In genomic region chr1:75908717-75909152, GRCh38 we compare ENCODE assay signal across 8 cellular contexts. TPM values are rescaled to one million over a fixed set of nuclear protein-coding genes. Genes with fewer than 3 reads are reported as not detected.
A peak's percentile ranks its signal among the peaks of the same experiment; 100 is the strongest.
DNase-seq lines count a peak whose midpoint lies in the region; ATAC-seq and TF ChIP-seq lines count a peak whose summit lies in the region.

No MANE protein-coding gene starts in this region.

- peak; percentile 65 to 66 for DNase-seq in cardiac muscle cell (ENCODE audit: low read depth in 1 of 2, low spot score in 1 of 2)
- no peak for DNase-seq in Right ventricle myocardium superior
- DNase-seq in NOMO-1 treated with dmso at 0.1 percent for 144 hours (lab: John Stamatoyannopoulos, UW; ENCODE audit: unreplicated experiment), result peak; percentile 33
- DNase-seq in fibroblast of gingiva (ENCODE audit: low read depth), result peak; percentile 46
- peak; percentile 15 for DNase-seq in testis
- DNase-seq in activated CD4-positive, alpha-beta T cell treated with anti-CD3 and anti-CD28 coated beads, Interleukin-2, amount 50 U/mL, for 48 hours, result no peak

- no peak for TF ChIP-seq POLR2A in testis (IDR thresholded peaks at IDR 0.05)

- no peak overlapping the region for H3K27ac ChIP-seq in cardiac muscle cell
- no peak overlapping the region for H3K27ac ChIP-seq in testis

- H3K36me3 ChIP-seq in cardiac muscle cell, result no peaks in the 10 kb centered on the region
- no peaks in the 10 kb centered on the region for H3K36me3 ChIP-seq in testis (ENCODE audit: low read depth, missing control alignments)

- peaks cover 14% of the 10 kb centered on the region for H3K4me1 ChIP-seq in cardiac muscle cell (ENCODE audit: low read depth)
- H3K4me1 ChIP-seq in testis, result no peaks in the 10 kb centered on the region

- intact Hi-C loops in Right ventricle myocardium superior (cut with DNase I), result no loop called here
- intact Hi-C loops in testis (cut with DNase I; ENCODE audit: low total_unique reads), result no loop called here

- no peak overlapping the region for H3K4me3 ChIP-seq in cardiac muscle cell
- H3K4me3 ChIP-seq in testis, result no peak overlapping the region

- no peak for ATAC-seq in Right ventricle myocardium superior (ENCODE audit: poor library complexity)
- ATAC-seq in HG03354 (IDR thresholded peaks at IDR 0.05; ENCODE audit: poor library complexity, severe bottlenecking, unreplicated experiment), result peak; percentile 80
- ATAC-seq in HG02970 (IDR thresholded peaks at IDR 0.05; ENCODE audit: low FRiP score, unreplicated experiment), result no peak

- H3K27me3 ChIP-seq in cardiac muscle cell, result no peaks in the 10 kb centered on the region
- no peaks in the 10 kb centered on the region for H3K27me3 ChIP-seq in testis

- 33 to 61% methylated on average over 2 of the region's 2 CpGs for WGBS in testis, 2 donors

- TF ChIP-seq CTCF in cardiac muscle cell (IDR thresholded peaks at IDR 0.05; ENCODE audit: low read depth, low read length), result peak; percentile 67
- TF ChIP-seq CTCF in testis (IDR thresholded peaks at IDR 0.05), result no peak

- no peaks in the 10 kb centered on the region for H3K9me3 ChIP-seq in cardiac muscle cell (ENCODE audit: low read depth)
- H3K9me3 ChIP-seq in testis, result no peaks in the 10 kb centered on the region

RNA-seq across cellular contexts. Expression of gene ASB17, which starts 23.5 kb away (rescaled TPM):
- total RNA-seq in cardiac muscle cell (not detected in 2 replicates), Right ventricle myocardium superior (not detected), testis (10 to 100 TPM; 16.7 to 18.7 TPM)
- polyA plus RNA-seq in cardiac muscle cell (not detected in 2 replicates), testis (ENCODE audit: insufficient read depth, low read depth, low replicate concordance) (78.7 TPM)

Comparison
In these comparisons a context has a peak if more than half of its experiments do, and no peak if none do; other contexts are left out.
1. DNase-seq: peak in cardiac muscle cell (2 of 2), NOMO-1 treated with dmso at 0.1 percent for 144 hours (single experiment), fibroblast of gingiva (single experiment) and testis (single experiment); none in Right ventricle myocardium superior (single experiment) and activated CD4-positive, alpha-beta T cell treated with anti-CD3 and anti-CD28 coated beads, Interleukin-2, amount 50 U/mL, for 48 hours (0 of 2).
2. RNA of gene ASB17, which starts 23.5 kb away (total RNA-seq): 16.7 to 18.7 TPM in testis; not detected in cardiac muscle cell and not detected in Right ventricle myocardium superior (single experiment); every median in the first group is over 10 times any median in the second.